ENCODE assay signal across 17 cellular contexts in genomic region chr2:30716117-30716900, GRCh38.
"Had no signal": no experiment of that assay in that cellular context is flagged by ENCODE, and none has a peak within 500 bp of the region (broad histone marks: within the 10 kb centered on the region; RNA-seq: fewer than 3 reads in every experiment).

No MANE protein-coding gene starts in this region.

- H3K27me3 ChIP-seq: brain microvascular endothelial cell, gastrocnemius medialis, thyroid gland had no signal

- H3K36me3 ChIP-seq: brain microvascular endothelial cell, gastrocnemius medialis, heart right ventricle, thyroid gland had no signal

- H3K4me3 ChIP-seq: gastrocnemius medialis, heart right ventricle, thyroid gland had no signal

- DNase-seq: activated CD4-positive, alpha-beta T cell treated with anti-CD3 and anti-CD28 coated beads for 1 hour; activated CD4-positive, alpha-beta T cell treated with anti-CD3 and anti-CD28 coated beads, Interleukin-2, amount 50 U/mL, for 4 hours; activated gamma-delta T cell treated with Interleukin-2 at 50 U/mL for 16 hours; activated naive CD8-positive, alpha-beta T cell treated with anti-CD3 and anti-CD28 coated beads, Interleukin-2, amount 10 ng/mL, durations not matched to agents 7 days and 5 days; activated T-cell treated with anti-CD3 and anti-CD28 coated beads, Interleukin-2, amount 50 U/mL, for 4 hours; brain microvascular endothelial cell; effector memory CD8-positive, alpha-beta T cell; gastrocnemius medialis; heart right ventricle; left cardiac atrium; midbrain; stimulated activated CD4-positive, alpha-beta T cell treated with anti-CD3 and anti-CD28 coated beads, Interleukin-1b, Interleukin-23, amount 100 ng/mL, for 48 hours; T-helper 1 cell; T1000; thyroid gland had no signal

- H3K4me1 ChIP-seq: gastrocnemius medialis, thyroid gland had no signal

- H3K27ac ChIP-seq: brain microvascular endothelial cell, epithelial cell of prostate, gastrocnemius medialis, heart right ventricle, thyroid gland had no signal

- H3K9me3 ChIP-seq: gastrocnemius medialis, heart right ventricle, thyroid gland had no signal

- ATAC-seq: activated T-cell treated with anti-CD3 and anti-CD28 coated beads, Interleukin-2, amount 50 U/mL, for 4 hours; effector memory CD8-positive, alpha-beta T cell; gastrocnemius medialis; heart right ventricle; left cardiac atrium; SK-N-SH treated with all-trans-retinoic acid at 6 μM for 48 hours had no signal
